Comparison of ENCODE assay signal across 22 cellular contexts in genomic region chr9:125375820-125376219, GRCh38.
"Had no signal": no experiment of that assay in that cellular context is flagged by ENCODE, and none has a peak within 500 bp of the region (broad histone marks: within the 10 kb centered on the region; RNA-seq: fewer than 3 reads in every experiment).

No MANE protein-coding gene starts in this region.

- H3K27me3 ChIP-seq: gastrocnemius medialis, neutrophil, pancreas, right atrium auricular region, testis, upper lobe of left lung had no signal

- H3K4me1 ChIP-seq: prostate gland, testis had no signal

- ATAC-seq: gastrocnemius medialis; lower lobe of right lung; natural killer cell; stimulated activated effector memory CD8-positive, alpha-beta T cell treated with anti-CD3 and anti-CD28 coated beads, Interleukin-12 subunit alpha, Interleukin-12 subunit beta, amount 100 ng/mL, for 72 hours had no signal

- H3K36me3 ChIP-seq: gastrocnemius medialis, left ventricle myocardium inferior, lower lobe of right lung, neutrophil, pancreas, prostate gland, right atrium auricular region, sigmoid colon, tibial artery, upper lobe of left lung had no signal

- H3K4me3 ChIP-seq: gastrocnemius medialis, left ventricle myocardium inferior, lower lobe of right lung, pancreas, prostate gland, right atrium auricular region, sigmoid colon, testis, tibial artery, upper lobe of left lung had no signal

- DNase-seq: effector CD8-positive, alpha-beta T cell; endodermal cell; foreskin fibroblast; gastrocnemius medialis; head of caudate nucleus; kidney; left ventricle myocardium inferior; lower lobe of right lung; natural killer cell; pancreas; sigmoid colon; stimulated activated CD4-positive, alpha-beta T cell treated with anti-CD3 and anti-CD28 coated beads, Interleukin-2, amount 100 ng/mL, for 24 hours; stimulated activated CD4-positive, alpha-beta T cell treated with anti-CD3 and anti-CD28 coated beads, Interleukin-4, amount 100 ng/mL, for 24 hours; stimulated activated naive CD4-positive, alpha-beta T cell treated with Interleukin-2 at 50 U/mL for 16 hours; testis; tibial artery had no signal

- H3K9me3 ChIP-seq: gastrocnemius medialis, left ventricle myocardium inferior, lower lobe of right lung, neutrophil, pancreas, prostate gland, right atrium auricular region, sigmoid colon, testis, tibial artery, upper lobe of left lung had no signal

- H3K27ac ChIP-seq: epithelial cell of prostate, gastrocnemius medialis, left ventricle myocardium inferior, lower lobe of right lung, neutrophil, pancreas, prostate gland, right atrium auricular region, sigmoid colon, testis, tibial artery, upper lobe of left lung had no signal
